31 cellular contexts compared by ENCODE assay signal in genomic region chr10:112333452-112333851, GRCh38. TPM values are rescaled to one million over a fixed set of nuclear protein-coding genes. Genes with fewer than 3 reads are reported as not detected.
"Had no signal": no experiment of that assay in that cellular context is flagged by ENCODE, and none has a peak within 500 bp of the region (broad histone marks: within the 10 kb centered on the region; RNA-seq: fewer than 3 reads in every experiment).

No MANE protein-coding gene starts in this region.

- H3K4me3 Mint-ChIP-seq: activated CD4-positive, alpha-beta memory T cell treated with anti-CD3 and anti-CD28 coated beads, Interleukin-2, amount 10 ng/mL, durations not matched to agents 7 days and 5 days; activated CD4-positive, alpha-beta T cell treated with anti-CD3 and anti-CD28 coated beads, Interleukin-2, amount 10 ng/mL, durations not matched to agents 7 days and 5 days; activated naive CD4-positive, alpha-beta T cell treated with anti-CD3 and anti-CD28 coated beads, Interleukin-2, amount 10 ng/mL, durations not matched to agents 7 days and 5 days; activated naive CD8-positive, alpha-beta T cell treated with anti-CD3 and anti-CD28 coated beads for 36 hours; activated T-cell treated with anti-CD3 and anti-CD28 coated beads, Interleukin-2, amount 50 U/mL, for 72 hours; T-cell had no signal

- DNase-seq: activated CD4-positive, alpha-beta memory T cell treated with anti-CD3 and anti-CD28 coated beads, Interleukin-2, amount 10 ng/mL, durations not matched to agents 7 days and 5 days; activated CD4-positive, alpha-beta T cell treated with anti-CD3 and anti-CD28 coated beads, Interleukin-2, amount 10 ng/mL, durations not matched to agents 7 days and 5 days; activated CD4-positive, CD25-positive, alpha-beta regulatory T cell; activated CD8-positive, alpha-beta memory T cell treated with anti-CD3 and anti-CD28 coated beads, Interleukin-2, amount 50 U/mL, for 4 hours; activated gamma-delta T cell treated with Interleukin-2 at 50 U/mL for 16 hours; activated naive CD4-positive, alpha-beta T cell treated with anti-CD3 and anti-CD28 coated beads, Interleukin-2, amount 10 ng/mL, durations not matched to agents 7 days and 5 days; activated naive CD8-positive, alpha-beta T cell treated with anti-CD3 and anti-CD28 coated beads for 36 hours; activated T-cell treated with anti-CD3 and anti-CD28 coated beads, Interleukin-2, amount 50 U/mL, for 72 hours; central memory CD4-positive, alpha-beta T cell; Kasumi-1; KBM-7; NCI-H1092; NCI-H1417; NCI-H1694; NCI-H2029; NCI-H2107; NCI-H2171 treated with DMSO at 0.1 percent for 48 hours; NCI-H226; NCI-H526 treated with DMSO at 0.1 percent for 48 hours; NCI-H82; RPMI8226; T-cell; T-helper 2 cell; T1000 had no signal

- H3K4me3 ChIP-seq: SK-N-MC had no signal

- H3K4me1 Mint-ChIP-seq: activated CD4-positive, alpha-beta T cell treated with anti-CD3 and anti-CD28 coated beads, Interleukin-2, amount 10 ng/mL, durations not matched to agents 7 days and 5 days; activated naive CD4-positive, alpha-beta T cell treated with anti-CD3 and anti-CD28 coated beads, Interleukin-2, amount 10 ng/mL, durations not matched to agents 7 days and 5 days had no signal

- H3K36me3 Mint-ChIP-seq: activated naive CD4-positive, alpha-beta T cell treated with anti-CD3 and anti-CD28 coated beads, Interleukin-2, amount 10 ng/mL, durations not matched to agents 7 days and 5 days; activated naive CD8-positive, alpha-beta T cell treated with anti-CD3 and anti-CD28 coated beads for 36 hours; T-cell had no signal

- H3K27ac ChIP-seq: SK-N-MC had no signal

- H3K27ac Mint-ChIP-seq: activated CD4-positive, alpha-beta memory T cell treated with anti-CD3 and anti-CD28 coated beads, Interleukin-2, amount 10 ng/mL, durations not matched to agents 7 days and 5 days; activated CD4-positive, alpha-beta T cell treated with anti-CD3 and anti-CD28 coated beads, Interleukin-2, amount 10 ng/mL, durations not matched to agents 7 days and 5 days; activated naive CD4-positive, alpha-beta T cell treated with anti-CD3 and anti-CD28 coated beads, Interleukin-2, amount 10 ng/mL, durations not matched to agents 7 days and 5 days; activated naive CD8-positive, alpha-beta T cell treated with anti-CD3 and anti-CD28 coated beads for 36 hours; activated T-cell treated with anti-CD3 and anti-CD28 coated beads, Interleukin-2, amount 50 U/mL, for 72 hours; activated T-helper 2 cell treated with anti-CD3 and anti-CD28 coated beads, Interferon-gamma antibody, Interleukin-2, Interleukin-4, amounts not matched to agents 10 μg/mL and 5 μg/mL and 100 μg/mL, durations not matched to agents 14 hours and 24 hours and 36 hours; T-cell had no signal

- ATAC-seq: activated T-cell treated with anti-CD3 and anti-CD28 coated beads, Interleukin-2, amount 50 U/mL, for 72 hours; Right ventricle myocardium inferior; T-cell had no signal

- H3K27me3 Mint-ChIP-seq: activated naive CD8-positive, alpha-beta T cell treated with anti-CD3 and anti-CD28 coated beads for 36 hours had no signal

- H3K9me3 Mint-ChIP-seq: activated CD4-positive, alpha-beta memory T cell treated with anti-CD3 and anti-CD28 coated beads, Interleukin-2, amount 10 ng/mL, durations not matched to agents 7 days and 5 days; activated CD4-positive, alpha-beta T cell treated with anti-CD3 and anti-CD28 coated beads, Interleukin-2, amount 10 ng/mL, durations not matched to agents 7 days and 5 days; activated naive CD4-positive, alpha-beta T cell treated with anti-CD3 and anti-CD28 coated beads, Interleukin-2, amount 10 ng/mL, durations not matched to agents 7 days and 5 days; activated naive CD8-positive, alpha-beta T cell treated with anti-CD3 and anti-CD28 coated beads for 36 hours; activated T-cell treated with anti-CD3 and anti-CD28 coated beads, Interleukin-2, amount 50 U/mL, for 72 hours; activated T-helper 2 cell treated with anti-CD3 and anti-CD28 coated beads, Interferon-gamma antibody, Interleukin-2, Interleukin-4, amounts not matched to agents 10 μg/mL and 5 μg/mL and 100 μg/mL, durations not matched to agents 14 hours and 24 hours and 36 hours; T-cell had no signal

- FAIRE-seq: bronchial epithelial cell, TTC549 had no signal

RNA-seq across cellular contexts. Expression of gene ACSL5, which starts 40.5 kb away (rescaled TPM):
- total RNA-seq: NCI-H460 had no signal

RNA-seq across cellular contexts. Expression of gene TECTB, which starts 50.3 kb away (rescaled TPM):
- total RNA-seq: activated CD4-positive, alpha-beta memory T cell treated with anti-CD3 and anti-CD28 coated beads, Interleukin-2, amount 10 ng/mL, durations not matched to agents 7 days and 5 days; activated CD4-positive, alpha-beta T cell treated with anti-CD3 and anti-CD28 coated beads, Interleukin-2, amount 10 ng/mL, durations not matched to agents 7 days and 5 days; activated naive CD8-positive, alpha-beta T cell treated with anti-CD3 and anti-CD28 coated beads for 36 hours; activated T-cell treated with anti-CD3 and anti-CD28 coated beads, Interleukin-2, amount 50 U/mL, for 72 hours; activated T-helper 2 cell treated with anti-CD3 and anti-CD28 coated beads, Interferon-gamma antibody, Interleukin-2, Interleukin-4, amounts not matched to agents 10 μg/mL and 5 μg/mL and 100 μg/mL, durations not matched to agents 14 hours and 24 hours and 36 hours; bronchial epithelial cell; NCI-H460; OCI-LY7; Right ventricle myocardium inferior; T-cell had no signal
